Comparison of ENCODE assay signal across 24 cellular contexts in the genomic region with DNA sequence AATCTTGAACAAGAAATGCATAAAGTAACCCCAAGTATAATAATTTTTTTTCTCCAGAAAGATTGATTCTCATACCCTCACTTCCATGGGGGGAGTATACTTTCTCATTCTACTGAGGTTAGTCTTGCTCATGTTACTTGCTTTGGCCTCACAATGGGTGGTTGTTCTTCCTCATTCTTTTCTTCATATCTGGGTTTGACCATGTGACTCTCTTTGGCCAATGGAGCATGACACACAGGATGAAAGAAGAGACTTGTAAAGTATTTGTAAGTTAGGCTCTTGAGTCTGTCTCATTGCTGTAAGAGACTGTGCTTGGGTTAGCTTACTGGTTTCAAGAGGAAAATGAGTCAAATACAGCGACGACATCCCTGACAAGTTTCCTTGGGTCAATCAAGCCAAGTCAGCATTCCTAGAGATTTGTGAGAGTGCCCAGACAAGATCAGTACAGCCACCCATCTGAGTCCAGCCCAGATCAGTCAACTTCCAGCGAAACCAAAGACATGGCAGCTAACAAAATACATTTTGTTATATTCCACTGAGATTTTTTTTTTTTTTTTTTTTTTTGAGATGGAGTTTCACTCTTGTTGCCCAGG.
A peak's percentile ranks its signal among the peaks of the same experiment; 100 is the strongest.
DNase-seq lines count a peak whose midpoint lies in the region; ATAC-seq, FAIRE-seq and TF ChIP-seq lines count a peak whose summit lies in the region.
"Had no signal": no experiment of that assay in that cellular context is flagged by ENCODE, and none has a peak within 500 bp of the region (broad histone marks: within the 10 kb centered on the region; RNA-seq: fewer than 3 reads in every experiment).

No MANE protein-coding gene starts in this region.

- in situ Hi-C loops in HepG2 (cut with HindIII; ENCODE audit: extremely low pct_ligation_motif_present, low pct_unique_long_range_greater_than_20kb): no loop called here

- no peaks in the 10 kb centered on the region for H3K4me1 Mint-ChIP-seq in T-helper 2 cell treated with Interferon-gamma antibody and Interleukin-4, amounts not matched to agents 5 μg/mL and 100 μg/mL, for 36 hours (ENCODE audit: low read depth)
- H3K4me1 Mint-ChIP-seq in CD8-positive, alpha-beta T cell (ENCODE audit: low read depth): no peaks in the 10 kb centered on the region

- no peak for FAIRE-seq in HepG2 (lab: Jason Lieb, UNC)
- FAIRE-seq: GM18507 had no signal

- H2AFZ ChIP-seq in HepG2 (ENCODE audit: low read length) (no peak overlapping the region), OCI-LY7 (ENCODE audit: low read length) (no peak overlapping the region)

- no peak for TF ChIP-seq RAD21 in HepG2 (CRISPR knock-in tag; IDR thresholded peaks at IDR 0.05)

- H3K4me3 Mint-ChIP-seq in T-helper 2 cell treated with Interferon-gamma antibody and Interleukin-4, amounts not matched to agents 5 μg/mL and 100 μg/mL, for 36 hours: no peak overlapping the region
- no peak overlapping the region for H3K4me3 Mint-ChIP-seq in CD8-positive, alpha-beta T cell
- H3K4me3 Mint-ChIP-seq: CD4-positive, alpha-beta T cell; H9 had no signal

- no peak for TF ChIP-seq POLR2A in HepG2 (IDR thresholded peaks at IDR 0.05; ENCODE audit: insufficient read depth in 1 of 2, low read depth in 2 of 2, low read length in 2 of 2)
- no peak for TF ChIP-seq POLR2A in right lobe of liver (IDR thresholded peaks at IDR 0.05)

- H3K9me3 Mint-ChIP-seq in T-helper 2 cell treated with Interferon-gamma antibody and Interleukin-4, amounts not matched to agents 5 μg/mL and 100 μg/mL, for 36 hours: no peaks in the 10 kb centered on the region
- H3K9me3 Mint-ChIP-seq in CD8-positive, alpha-beta T cell: no peaks in the 10 kb centered on the region
- H3K9me3 Mint-ChIP-seq: H9 had no signal

- no peaks in the 10 kb centered on the region for H3K36me3 Mint-ChIP-seq in T-helper 2 cell treated with Interferon-gamma antibody and Interleukin-4, amounts not matched to agents 5 μg/mL and 100 μg/mL, for 36 hours (ENCODE audit: low read depth)
- H3K36me3 Mint-ChIP-seq in CD8-positive, alpha-beta T cell: no peaks in the 10 kb centered on the region

- no peak for TF ChIP-seq CTCF in HepG2 (CRISPR knock-in tag; IDR thresholded peaks at IDR 0.05)
- TF ChIP-seq CTCF in right lobe of liver (IDR thresholded peaks at IDR 0.05): no peak
- TF ChIP-seq CTCF in OCI-LY7 (conservative IDR thresholded peaks at IDR 0.05; ENCODE audit: low read length): no peak
- no peak for TF ChIP-seq CTCF in CD8-positive, alpha-beta T cell (IDR thresholded peaks at IDR 0.05)

- no peak overlapping the region for H3K27ac Mint-ChIP-seq in T-helper 2 cell treated with Interferon-gamma antibody and Interleukin-4, amounts not matched to agents 5 μg/mL and 100 μg/mL, for 36 hours
- no peak overlapping the region for H3K27ac Mint-ChIP-seq in CD8-positive, alpha-beta T cell
- H3K27ac Mint-ChIP-seq: CD4-positive, alpha-beta T cell; H9 had no signal

- WGBS in HepG2 (ENCODE audit: low lambda C conversion rate): 26% methylated on average over 3 of the region's 3 CpGs
- 83% methylated on average over 3 of the region's 3 CpGs for WGBS in right lobe of liver (ENCODE audit: insufficient coverage, low coverage, low lambda C conversion rate, missing lambda C conversion rate)

- intact Hi-C loops in HepG2 (cut with micrococcal nuclease; ENCODE audit: unreplicated experiment) (loop anchor here (10.0 kb wide), 1 partner anchor 558 kb away; no protein-coding TSS in a partner anchor), right lobe of liver (cut with DNase I) (no loop called here), OCI-LY7 (cut with micrococcal nuclease; ENCODE audit: unreplicated experiment) (no loop called here)
- intact Hi-C loops in CD8-positive, alpha-beta T cell (cut with DNase I, micrococcal nuclease): no loop called here

- H3K9ac ChIP-seq in HepG2 (ENCODE audit: insufficient read depth, low read depth, low read length): no peak overlapping the region
- H3K9ac ChIP-seq: BLaER1 had no signal

- H3K9me3 ChIP-seq in HepG2 (ENCODE audit: low read length) (no peaks in the 10 kb centered on the region), right lobe of liver (no peaks in the 10 kb centered on the region), OCI-LY7 (ENCODE audit: low read length) (no peaks in the 10 kb centered on the region)
- no peaks in the 10 kb centered on the region for H3K9me3 ChIP-seq in CD8-positive, alpha-beta T cell (ENCODE audit: low read length)
- H3K9me3 ChIP-seq: BLaER1 had no signal

- BruUV-seq in HepG2 (replicated peaks; lab: Mats Ljungman, UMichigan) (no TSS peak), OCI-LY7 (replicated peaks; lab: Mats Ljungman, UMichigan) (no TSS peak)

- H3K4me3 ChIP-seq in HepG2 (replicated peaks in 1 of 3; ENCODE audit: insufficient read depth in 1 of 3, low read depth in 2 of 3, low read length in 3 of 3) (no peak overlapping the region), right lobe of liver (no peak overlapping the region), OCI-LY7 (ENCODE audit: low read depth, low read length, poor library complexity, severe bottlenecking) (no peak overlapping the region)
- no peak overlapping the region for H3K4me3 ChIP-seq in CD8-positive, alpha-beta T cell (ENCODE audit: low read depth, low read length)
- H3K4me3 ChIP-seq: BLaER1, SK-N-MC had no signal

- DNase-seq in HepG2 (ENCODE audit: low spot score) (no peak), right lobe of liver (no peak), OCI-LY7 (ENCODE audit: low spot score) (peak; percentile 3)
- no peak for DNase-seq in activated naive CD4-positive, alpha-beta T cell treated with anti-CD3 and anti-CD28 coated beads, Interleukin-2, amount 50 U/mL, for 16 hours
- DNase-seq in T-helper 2 cell treated with Interferon-gamma antibody and Interleukin-4, amounts not matched to agents 5 μg/mL and 100 μg/mL, for 36 hours (ENCODE audit: low spot score): no peak
- no peak for DNase-seq in CD8-positive, alpha-beta T cell
- DNase-seq: CD4-positive, alpha-beta T cell; COR-L47; DMS79 treated with DMSO at 0.1 percent for 48 hours; H9; Kasumi-1; NCI-H1105 treated with DMSO at 0.1 percent for 48 hours; NCI-H146; NCI-H1930; NCI-H2107; NCI-H526 treated with DMSO at 0.1 percent for 48 hours; SHP77 had no signal

- ATAC-seq in HepG2: no peak
- ATAC-seq in right lobe of liver: no peak
- peak; percentile 48 for ATAC-seq in esophagus mucosa
- ATAC-seq in CD8-positive, alpha-beta T cell: no peak
- ATAC-seq in HG02852 (IDR thresholded peaks at IDR 0.05; ENCODE audit: unreplicated experiment): no peak
- ATAC-seq: Panc1 had no signal

- H3K27ac ChIP-seq in HepG2 (ENCODE audit: extremely low read length, insufficient read depth, low read length): no peak overlapping the region
- H3K27ac ChIP-seq in right lobe of liver: no peak overlapping the region
- H3K27ac ChIP-seq in OCI-LY7 (ENCODE audit: low read depth, low read length, poor library complexity, severe bottlenecking): no peak overlapping the region
- no peak overlapping the region for H3K27ac ChIP-seq in CD8-positive, alpha-beta T cell (ENCODE audit: low read depth, low read length)
- H3K27ac ChIP-seq: BLaER1, RWPE1, SK-N-MC had no signal

- H4K20me1 ChIP-seq in HepG2 (ENCODE audit: insufficient read depth, low read length) (no peaks in the 10 kb centered on the region), OCI-LY7 (ENCODE audit: insufficient read depth, low read length) (no peaks in the 10 kb centered on the region)
- H4K20me1 ChIP-seq: BLaER1 had no signal

- POLR2A ChIA-PET in HepG2 (lab: Yijun Ruan, JAX) (no interaction called here), OCI-LY7 (lab: Charles Lee) (no interaction called here)
- POLR2A ChIA-PET in CD8-positive, alpha-beta T cell (lab: Charles Lee): no interaction called here

- TF ChIP-seq EP300 in HepG2 (IDR thresholded peaks at IDR 0.05; ENCODE audit: low read depth in 2 of 2, low read length in 2 of 2) (no peak), HepG2 (CRISPR knock-in tag; IDR thresholded peaks at IDR 0.05; ENCODE audit: borderline replicate concordance) (no peak)

- CTCF ChIA-PET in HepG2 (lab: Yijun Ruan, JAX; ENCODE audit: low intra/inter-chr PET ratio, low total read pairs) (no interaction called here), OCI-LY7 (lab: Charles Lee; ENCODE audit: unreplicated experiment) (no interaction called here)
- CTCF ChIA-PET in CD8-positive, alpha-beta T cell (lab: Charles Lee): no interaction called here

- H3K36me3 ChIP-seq in HepG2 (replicated peaks in 1 of 2; ENCODE audit: control insufficient read depth in 1 of 2, insufficient read depth in 2 of 2, low read length in 2 of 2): no peaks in the 10 kb centered on the region
- no peaks in the 10 kb centered on the region for H3K36me3 ChIP-seq in right lobe of liver
- no peaks in the 10 kb centered on the region for H3K36me3 ChIP-seq in OCI-LY7 (ENCODE audit: insufficient read depth, low read length)
- no peaks in the 10 kb centered on the region for H3K36me3 ChIP-seq in CD8-positive, alpha-beta T cell (ENCODE audit: insufficient read depth, low read length)
- H3K36me3 ChIP-seq: BLaER1 had no signal

- no peaks in the 10 kb centered on the region for H3K27me3 Mint-ChIP-seq in T-helper 2 cell treated with Interferon-gamma antibody and Interleukin-4, amounts not matched to agents 5 μg/mL and 100 μg/mL, for 36 hours (ENCODE audit: low read depth)
- no peaks in the 10 kb centered on the region for H3K27me3 Mint-ChIP-seq in CD8-positive, alpha-beta T cell (ENCODE audit: low read depth)
- H3K27me3 Mint-ChIP-seq: CD4-positive, alpha-beta T cell had no signal

- H3K4me2 ChIP-seq in HepG2 (ENCODE audit: low read depth, low read length) (no peak overlapping the region), OCI-LY7 (ENCODE audit: low read length) (no peak overlapping the region)
- H3K4me2 ChIP-seq: BLaER1 had no signal

- H3K79me2 ChIP-seq in HepG2 (ENCODE audit: insufficient read depth, low read length): no peaks in the 10 kb centered on the region
- no peaks in the 10 kb centered on the region for H3K79me2 ChIP-seq in OCI-LY7 (ENCODE audit: insufficient read depth, low read depth, low read length)

- H3K27me3 ChIP-seq in HepG2 (ENCODE audit: control insufficient read depth in 1 of 2, insufficient read depth in 2 of 2, low read length in 2 of 2) (no peaks in the 10 kb centered on the region), right lobe of liver (no peaks in the 10 kb centered on the region)
- H3K27me3 ChIP-seq in CD8-positive, alpha-beta T cell (ENCODE audit: insufficient read depth, low read length): no peaks in the 10 kb centered on the region
- H3K27me3 ChIP-seq: BLaER1 had no signal

- no peaks in the 10 kb centered on the region for H3K9me2 ChIP-seq in OCI-LY7 (ENCODE audit: insufficient read depth, low read length)

- H3K4me1 ChIP-seq in HepG2 (ENCODE audit: insufficient read depth, low read length) (no peaks in the 10 kb centered on the region), right lobe of liver (no peaks in the 10 kb centered on the region), OCI-LY7 (ENCODE audit: insufficient read depth, low read length, poor library complexity, severe bottlenecking) (no peaks in the 10 kb centered on the region)
- no peaks in the 10 kb centered on the region for H3K4me1 ChIP-seq in CD8-positive, alpha-beta T cell (ENCODE audit: insufficient read depth, low read length)
- H3K4me1 ChIP-seq: BLaER1 had no signal
